In the genomic region with DNA sequence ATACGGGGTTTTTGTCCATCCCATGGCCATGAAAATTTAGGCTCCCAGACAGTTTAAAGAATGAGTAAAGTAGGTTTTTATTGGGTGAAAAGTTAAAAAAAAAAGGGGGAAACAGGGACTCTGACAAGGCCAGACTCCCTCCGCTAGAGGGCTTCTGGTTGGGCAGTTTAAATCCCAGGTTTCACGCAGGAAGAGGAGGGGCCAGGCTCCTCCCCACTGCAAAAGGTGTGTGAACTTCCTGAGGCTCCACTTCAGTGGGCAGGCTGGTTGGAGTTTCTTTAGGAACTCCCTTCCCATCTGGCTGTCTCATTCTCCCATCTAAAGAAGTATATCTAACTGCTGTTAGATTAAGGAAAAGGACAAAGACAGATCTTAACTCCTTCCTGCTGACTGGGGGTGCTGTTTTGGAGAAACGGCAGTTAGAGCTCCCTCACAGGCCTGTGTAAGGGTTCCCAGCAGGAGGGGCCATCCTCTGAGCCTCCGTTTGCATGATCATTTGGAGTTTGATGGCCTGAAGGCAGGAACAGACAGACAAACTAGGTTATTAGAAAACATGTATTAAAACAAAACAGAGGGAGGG, we compare ENCODE assay signal across 19 cellular contexts.
"Had no signal": no experiment of that assay in that cellular context is flagged by ENCODE, and none has a peak within 500 bp of the region (broad histone marks: within the 10 kb centered on the region; RNA-seq: fewer than 3 reads in every experiment).

No MANE protein-coding gene starts in this region.

- H3K27me3 ChIP-seq: heart right ventricle, right atrium auricular region, spleen, upper lobe of left lung had no signal

- H3K9me3 Mint-ChIP-seq: activated CD4-positive, alpha-beta T cell treated with anti-CD3 and anti-CD28 coated beads, Interleukin-2, amount 10 ng/mL, durations not matched to agents 24 days and 14 days; activated T-helper 1 cell treated with anti-CD3 and anti-CD28 coated beads, Interleukin-12 subunit alpha, Interleukin-12 subunit beta, Interleukin-2, Interleukin-4 antibody, amounts not matched to agents 30 ng/mL and 10 ng/mL and 1 ng/mL, durations not matched to agents 14 hours and 24 hours and 36 hours had no signal

- H3K4me1 Mint-ChIP-seq: activated CD4-positive, alpha-beta memory T cell treated with anti-CD3 and anti-CD28 coated beads, Interleukin-2, amount 10 ng/mL, durations not matched to agents 7 days and 5 days; activated CD4-positive, alpha-beta T cell treated with anti-CD3 and anti-CD28 coated beads, Interleukin-2, amount 10 ng/mL, durations not matched to agents 24 days and 14 days; activated naive CD8-positive, alpha-beta T cell treated with anti-CD3 and anti-CD28 coated beads, Interleukin-2, amount 50 U/mL, for 24 hours; immature natural killer cell; naive thymus-derived CD4-positive, alpha-beta T cell had no signal

- H3K36me3 ChIP-seq: heart right ventricle, prostate gland, right atrium auricular region, spleen, upper lobe of left lung had no signal

- H3K4me3 ChIP-seq: heart right ventricle, lung, prostate gland, right atrium auricular region, spleen, upper lobe of left lung had no signal

- H3K4me1 ChIP-seq: heart right ventricle, prostate gland, right atrium auricular region, spleen, upper lobe of left lung had no signal

- H3K27me3 Mint-ChIP-seq: activated CD4-positive, alpha-beta memory T cell treated with anti-CD3 and anti-CD28 coated beads, Interleukin-2, amount 10 ng/mL, durations not matched to agents 7 days and 5 days; activated CD4-positive, alpha-beta T cell treated with anti-CD3 and anti-CD28 coated beads, Interleukin-2, amount 10 ng/mL, durations not matched to agents 24 days and 14 days; activated naive CD8-positive, alpha-beta T cell treated with anti-CD3 and anti-CD28 coated beads, Interleukin-2, amount 50 U/mL, for 24 hours; naive thymus-derived CD4-positive, alpha-beta T cell had no signal

- ATAC-seq: activated naive CD8-positive, alpha-beta T cell treated with anti-CD3 and anti-CD28 coated beads, Interleukin-2, amount 50 U/mL, for 24 hours; heart right ventricle; left lobe of liver; naive thymus-derived CD4-positive, alpha-beta T cell had no signal

- H3K27ac Mint-ChIP-seq: activated CD4-positive, alpha-beta memory T cell treated with anti-CD3 and anti-CD28 coated beads, Interleukin-2, amount 10 ng/mL, durations not matched to agents 7 days and 5 days; activated CD4-positive, alpha-beta T cell treated with anti-CD3 and anti-CD28 coated beads, Interleukin-2, amount 10 ng/mL, durations not matched to agents 24 days and 14 days; activated naive CD8-positive, alpha-beta T cell treated with anti-CD3 and anti-CD28 coated beads, Interleukin-2, amount 50 U/mL, for 24 hours; activated T-helper 1 cell treated with anti-CD3 and anti-CD28 coated beads, Interleukin-12 subunit alpha, Interleukin-12 subunit beta, Interleukin-2, Interleukin-4 antibody, amounts not matched to agents 30 ng/mL and 10 ng/mL and 1 ng/mL, durations not matched to agents 14 hours and 24 hours and 36 hours; immature natural killer cell; naive thymus-derived CD4-positive, alpha-beta T cell; T-helper 1 cell treated with Interleukin-12 subunit alpha and Interleukin-12 subunit beta and Interleukin-4 antibody, amounts not matched to agents 30 μg/mL and 1 μg/mL, for 36 hours had no signal

- H3K4me3 Mint-ChIP-seq: activated CD4-positive, alpha-beta memory T cell treated with anti-CD3 and anti-CD28 coated beads, Interleukin-2, amount 10 ng/mL, durations not matched to agents 7 days and 5 days; activated CD4-positive, alpha-beta T cell treated with anti-CD3 and anti-CD28 coated beads, Interleukin-2, amount 10 ng/mL, durations not matched to agents 24 days and 14 days; activated naive CD8-positive, alpha-beta T cell treated with anti-CD3 and anti-CD28 coated beads, Interleukin-2, amount 50 U/mL, for 24 hours; activated T-helper 1 cell treated with anti-CD3 and anti-CD28 coated beads, Interleukin-12 subunit alpha, Interleukin-12 subunit beta, Interleukin-2, Interleukin-4 antibody, amounts not matched to agents 30 ng/mL and 10 ng/mL and 1 ng/mL, durations not matched to agents 14 hours and 24 hours and 36 hours; immature natural killer cell; naive thymus-derived CD4-positive, alpha-beta T cell; T-helper 1 cell treated with Interleukin-12 subunit alpha and Interleukin-12 subunit beta and Interleukin-4 antibody, amounts not matched to agents 30 μg/mL and 1 μg/mL, for 36 hours had no signal

- H3K27ac ChIP-seq: heart right ventricle, prostate gland, right atrium auricular region, spleen, upper lobe of left lung had no signal

- H3K36me3 Mint-ChIP-seq: naive thymus-derived CD4-positive, alpha-beta T cell had no signal

- DNase-seq: activated CD4-positive, alpha-beta memory T cell treated with anti-CD3 and anti-CD28 coated beads, Interleukin-2, amount 10 ng/mL, durations not matched to agents 7 days and 5 days; activated CD4-positive, alpha-beta T cell treated with anti-CD3 and anti-CD28 coated beads, Interleukin-2, amount 10 ng/mL, durations not matched to agents 24 days and 14 days; activated gamma-delta T cell; activated naive CD4-positive, alpha-beta T cell treated with anti-CD3 and anti-CD28 coated beads, Interleukin-2, amount 50 U/mL, for 16 hours; activated naive CD8-positive, alpha-beta T cell treated with anti-CD3 and anti-CD28 coated beads, Interleukin-2, amount 50 U/mL, for 24 hours; cortex of kidney; heart right ventricle; immature natural killer cell; naive thymus-derived CD4-positive, alpha-beta T cell; spleen; stimulated activated CD4-positive, alpha-beta T cell treated with anti-CD3 and anti-CD28 coated beads, Interleukin-4, amount 100 ng/mL, for 1 hour; stimulated activated naive CD4-positive, alpha-beta T cell; upper lobe of left lung had no signal

- H3K9me3 ChIP-seq: prostate gland, upper lobe of left lung had no signal
